Comparison of ENCODE assay signal across 8 cellular contexts in the genomic region with DNA sequence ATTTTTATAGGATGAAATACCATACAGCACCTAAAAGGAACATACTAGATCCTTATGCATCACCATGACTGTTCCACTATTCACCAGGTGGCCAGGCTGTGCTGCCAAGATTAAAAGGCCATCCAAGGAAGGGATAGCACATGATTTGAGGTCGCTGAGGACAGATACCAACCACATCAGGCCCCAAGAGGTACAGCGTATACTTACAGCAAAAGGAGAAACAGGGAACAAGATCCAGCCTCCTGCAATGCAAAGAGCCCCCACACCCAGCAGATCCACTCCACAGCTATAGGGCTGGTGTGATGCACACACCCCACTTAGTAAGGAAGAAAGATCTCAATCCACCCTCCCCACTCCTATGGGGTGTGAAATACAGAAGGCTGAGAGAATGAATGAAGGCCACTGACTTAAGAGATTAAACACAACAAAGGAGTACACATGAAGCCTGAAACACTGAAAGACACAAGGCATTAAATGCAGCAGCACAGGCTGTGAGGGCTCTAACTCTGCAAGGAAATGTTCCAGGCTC. TPM values are rescaled to one million over a fixed set of nuclear protein-coding genes. Genes with fewer than 3 reads are reported as not detected.
DNase-seq lines count a peak whose midpoint lies in the region; ATAC-seq and TF ChIP-seq lines count a peak whose summit lies in the region.

No MANE protein-coding gene starts in this region.

- peak overlapping the region; percentile 90 for H3K9ac ChIP-seq in iPS-18a (ENCODE audit: low read length)

- BruUV-seq in Caco-2 (replicated peaks; lab: Mats Ljungman, UMichigan): no TSS peak

- ATAC-seq in HG03159 (IDR thresholded peaks at IDR 0.05; ENCODE audit: unreplicated experiment) (peak; percentile 6), HG02973 (IDR thresholded peaks at IDR 0.05; ENCODE audit: unreplicated experiment) (no peak), GM18520 (IDR thresholded peaks at IDR 0.05; ENCODE audit: unreplicated experiment) (no peak)
- peak; percentile 13 for ATAC-seq in stimulated activated naive CD8-positive, alpha-beta T cell treated with anti-CD3 and anti-CD28 coated beads, Interleukin-15, amount 100 ng/mL, for 72 hours

- intact Hi-C loops in Caco-2 (cut with micrococcal nuclease; ENCODE audit: unreplicated experiment): no loop called here

- CTCF ChIA-PET in Caco-2 (lab: Charles Lee): no interaction called here
- CTCF ChIA-PET in RWPE1 (lab: Yijun Ruan, JAX): no interaction called here

- H3K4me1 ChIP-seq in Caco-2: peaks cover 11% of the 10 kb centered on the region
- H3K4me1 ChIP-seq in iPS-18a (ENCODE audit: control insufficient read depth, low read depth, low read length): peaks cover 17% of the 10 kb centered on the region

- TF ChIP-seq CTCF in Caco-2 (IDR thresholded peaks at IDR 0.05; ENCODE audit: insufficient read depth in 1 of 2, low read depth in 1 of 2, low read length in 1 of 2, severe bottlenecking in 1 of 2, unreplicated experiment in 1 of 2) (no peak), RWPE1 (conservative IDR thresholded peaks at IDR 0.05; ENCODE audit: low read depth) (no peak)

- H3K27me3 Mint-ChIP-seq in Caco-2 (ENCODE audit: insufficient read depth, unreplicated experiment): no peaks in the 10 kb centered on the region
- no peaks in the 10 kb centered on the region for H3K27me3 Mint-ChIP-seq in activated naive CD8-positive, alpha-beta T cell
- no peaks in the 10 kb centered on the region for H3K27me3 Mint-ChIP-seq in stimulated activated naive CD8-positive, alpha-beta T cell treated with anti-CD3 and anti-CD28 coated beads, Interleukin-15, amount 100 ng/mL, for 72 hours

- peak overlapping the region; percentile 56 for H3K4me3 ChIP-seq in Caco-2 (ENCODE audit: low read depth, low read length)
- peak overlapping the region; percentile 90 for H3K4me3 ChIP-seq in iPS-18a (ENCODE audit: low read length)

- H3K9me3 ChIP-seq in Caco-2 (no peaks in the 10 kb centered on the region; the same call in 1 of the 2 replicates), iPS-18a (ENCODE audit: control insufficient read depth, low read depth, low read length) (no peaks in the 10 kb centered on the region)

- H3K4me1 Mint-ChIP-seq in Caco-2 (ENCODE audit: low read depth, unreplicated experiment): peaks cover 6% of the 10 kb centered on the region
- H3K4me1 Mint-ChIP-seq in activated naive CD8-positive, alpha-beta T cell (ENCODE audit: low read depth): peaks cover 37% of the 10 kb centered on the region
- H3K4me1 Mint-ChIP-seq in stimulated activated naive CD8-positive, alpha-beta T cell treated with anti-CD3 and anti-CD28 coated beads, Interleukin-15, amount 100 ng/mL, for 72 hours: peaks cover 32% of the 10 kb centered on the region

- H3K4me3 Mint-ChIP-seq in Caco-2 (ENCODE audit: unreplicated experiment): peak overlapping the region; percentile 94
- H3K4me3 Mint-ChIP-seq in activated naive CD8-positive, alpha-beta T cell: peak overlapping the region; percentile 94
- peak overlapping the region; percentile 88 to 90 for H3K4me3 Mint-ChIP-seq in stimulated activated naive CD8-positive, alpha-beta T cell treated with anti-CD3 and anti-CD28 coated beads, Interleukin-15, amount 100 ng/mL, for 72 hours

- POLR2A ChIA-PET in Caco-2 (lab: Charles Lee): no interaction called here
- POLR2A ChIA-PET in RWPE1 (lab: Yijun Ruan, JAX; ENCODE audit: low non-redundant PET): no interaction called here

- peaks cover 11% of the 10 kb centered on the region for H3K36me3 Mint-ChIP-seq in Caco-2 (ENCODE audit: insufficient read depth, unreplicated experiment)
- H3K36me3 Mint-ChIP-seq in activated naive CD8-positive, alpha-beta T cell: peaks cover 18% of the 10 kb centered on the region

- H3K36me3 ChIP-seq in Caco-2 (ENCODE audit: control insufficient read depth, insufficient read depth, low read length) (no peaks in the 10 kb centered on the region), iPS-18a (ENCODE audit: control insufficient read depth, low read depth, low read length) (no peaks in the 10 kb centered on the region)

- H3K27ac Mint-ChIP-seq in Caco-2 (ENCODE audit: unreplicated experiment): peak overlapping the region; percentile 95
- H3K27ac Mint-ChIP-seq in activated naive CD8-positive, alpha-beta T cell: peak overlapping the region; percentile 94
- H3K27ac Mint-ChIP-seq in stimulated activated naive CD8-positive, alpha-beta T cell treated with anti-CD3 and anti-CD28 coated beads, Interleukin-15, amount 100 ng/mL, for 72 hours: peak overlapping the region; percentile 67 to 97

- DNase-seq in Caco-2: no peak
- peak; percentile 8 to 14 for DNase-seq in stimulated activated naive CD8-positive, alpha-beta T cell treated with anti-CD3 and anti-CD28 coated beads, Interleukin-15, amount 100 ng/mL, for 72 hours
- DNase-seq in RWPE1 (ENCODE audit: low spot score): no peak

- H3K27me3 ChIP-seq in Caco-2 (replicated peaks; ENCODE audit: control insufficient read depth, insufficient read depth, low read length) (no peaks in the 10 kb centered on the region), iPS-18a (ENCODE audit: control insufficient read depth, insufficient read depth, low read length) (no peaks in the 10 kb centered on the region)

- no peak overlapping the region for H3K27ac ChIP-seq in iPS-18a (ENCODE audit: low read length)
- no peak overlapping the region for H3K27ac ChIP-seq in RWPE1

- no peaks in the 10 kb centered on the region for H3K9me3 Mint-ChIP-seq in Caco-2 (ENCODE audit: unreplicated experiment)
- peaks cover 12% of the 10 kb centered on the region for H3K9me3 Mint-ChIP-seq in activated naive CD8-positive, alpha-beta T cell (ENCODE audit: low read depth)
- H3K9me3 Mint-ChIP-seq in stimulated activated naive CD8-positive, alpha-beta T cell treated with anti-CD3 and anti-CD28 coated beads, Interleukin-15, amount 100 ng/mL, for 72 hours: peaks cover 6 to 7% of the 10 kb centered on the region in 2 donors

RNA-seq across cellular contexts. Expression of gene ZNF445, which starts 32.0 kb away (rescaled TPM):
- total RNA-seq in Caco-2 (2022): 19.0 TPM in 2 replicates

RNA-seq across cellular contexts. Expression of gene ZKSCAN7, which starts 45.5 kb away (rescaled TPM):
- total RNA-seq in Caco-2 (2022): not detected in 2 replicates

Comparison
In these comparisons a context has a peak if more than half of its experiments do, and no peak if none do; other contexts are left out.
1. DNase-seq: peak in stimulated activated naive CD8-positive, alpha-beta T cell treated with anti-CD3 and anti-CD28 coated beads, Interleukin-15, amount 100 ng/mL, for 72 hours (2 of 2); none in Caco-2 (0 of 2) and RWPE1 (single experiment).
2. ATAC-seq: peak in HG03159 (single experiment) and stimulated activated naive CD8-positive, alpha-beta T cell treated with anti-CD3 and anti-CD28 coated beads, Interleukin-15, amount 100 ng/mL, for 72 hours (single experiment); none in HG02973 (single experiment) and GM18520 (single experiment).
3. Peak in every context shown above with its lines, with median percentiles within 50 percentile points of each other: H3K27ac Mint-ChIP-seq and H3K4me3 Mint-ChIP-seq.